ENCODE assay signal across 27 cellular contexts in the genomic region with DNA sequence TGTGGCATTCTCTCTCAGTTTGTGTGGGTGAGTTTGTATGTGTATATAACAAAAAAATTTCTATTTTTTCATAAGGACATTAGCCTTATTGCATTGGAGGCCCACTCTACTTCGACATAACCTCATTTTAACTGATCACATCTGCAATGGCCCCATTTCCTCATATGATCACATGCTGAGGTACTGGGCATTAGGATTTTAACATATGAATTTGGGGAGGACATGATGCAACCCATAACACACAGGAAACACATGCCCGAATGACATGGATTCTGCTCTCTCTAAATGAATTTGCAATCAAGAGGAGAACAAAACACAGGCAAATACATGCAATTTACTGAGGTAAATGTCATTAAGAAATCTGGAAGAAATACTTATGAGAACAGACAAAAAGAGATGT.
"Had no signal": no experiment of that assay in that cellular context is flagged by ENCODE, and none has a peak within 500 bp of the region (broad histone marks: within the 10 kb centered on the region; RNA-seq: fewer than 3 reads in every experiment).

No MANE protein-coding gene starts in this region.

- H3K27ac ChIP-seq: SJCRH30, SK-N-MC, WERI-Rb-1 had no signal

- H3K4me3 ChIP-seq: SJCRH30, SK-N-MC had no signal

- ATAC-seq: activated CD8-positive, alpha-beta T cell treated with anti-CD3 and anti-CD28 coated beads, Interleukin-2, amount 10 ng/mL, durations not matched to agents 7 days and 5 days; activated naive CD8-positive, alpha-beta T cell treated with anti-CD3 and anti-CD28 coated beads, Interleukin-2, amount 50 U/mL, for 24 hours; activated T-cell treated with anti-CD3 and anti-CD28 coated beads, Interleukin-2, amount 50 U/mL, for 4 hours; Panc1 had no signal

- H3K9me3 ChIP-seq: SJCRH30 had no signal

- H3K27me3 ChIP-seq: SJCRH30 had no signal

- H3K4me1 ChIP-seq: SJCRH30 had no signal

- DNase-seq: activated CD4-positive, alpha-beta T cell treated with anti-CD3 and anti-CD28 coated beads, Interleukin-2, amount 10 ng/mL, durations not matched to agents 24 days and 14 days; activated CD4-positive, alpha-beta T cell treated with anti-CD3 and anti-CD28 coated beads, Interleukin-2, amount 50 U/mL, for 48 hours; activated CD8-positive, alpha-beta T cell treated with anti-CD3 and anti-CD28 coated beads, Interleukin-2, amount 10 ng/mL, durations not matched to agents 7 days and 5 days; activated effector memory CD4-positive, alpha-beta T cell treated with Interleukin-2 at 50 U/mL for 16 hours; activated naive CD4-positive, alpha-beta T cell treated with anti-CD3 and anti-CD28 coated beads, Interleukin-2, amount 10 ng/mL, durations not matched to agents 7 days and 5 days; activated naive CD8-positive, alpha-beta T cell treated with anti-CD3 and anti-CD28 coated beads, Interleukin-2, amount 50 U/mL, for 24 hours; activated T-cell treated with anti-CD3 and anti-CD28 coated beads, Interleukin-2, amount 50 U/mL, for 4 hours; anterior cingulate cortex; caudate nucleus; cerebellar nuclear complex; NCI-H1048; NCI-H1105 treated with DMSO at 0.1 percent for 48 hours; NCI-H1436; NCI-H1694; NCI-H1930; NCI-H2081 treated with DMSO at 0.1 percent for 48 hours; NCI-H226; NCI-H446 treated with DMSO at 0.1 percent for 48 hours; NCI-H524; NCI-H69; NCI-H82; SHP77; SJCRH30; T1000; WERI-Rb-1 had no signal

- H3K36me3 ChIP-seq: SJCRH30, WERI-Rb-1 had no signal
